In the genomic region with DNA sequence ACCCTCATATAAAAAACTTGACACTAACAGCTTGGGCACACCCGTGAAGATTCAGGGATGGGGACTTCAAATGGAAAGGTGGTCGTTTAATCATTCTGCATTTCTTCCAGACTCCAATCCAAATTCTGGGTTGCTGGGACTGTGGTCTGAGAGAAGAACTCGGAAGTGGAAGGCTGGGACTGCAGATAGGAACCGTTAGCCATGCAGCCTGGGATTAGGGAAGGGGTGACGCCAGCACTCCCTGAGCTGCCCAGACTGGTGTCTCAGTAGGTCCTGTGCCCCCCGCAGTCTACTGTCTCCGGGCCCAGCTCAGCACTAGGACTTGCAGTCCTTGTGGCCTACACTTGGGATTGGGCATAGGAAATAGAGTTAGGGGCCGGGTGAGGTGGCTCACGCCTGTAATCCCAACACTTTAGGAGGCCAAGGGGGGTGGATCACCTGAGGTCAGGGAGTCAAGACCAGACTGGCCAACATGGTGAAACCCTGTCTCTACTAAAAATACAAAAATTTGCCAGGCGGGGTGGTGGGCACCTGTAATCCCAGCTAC, we compare ENCODE assay signal across 9 cellular contexts. TPM values are rescaled to one million over a fixed set of nuclear protein-coding genes. Genes with fewer than 3 reads are reported as not detected.
DNase-seq lines count a peak whose midpoint lies in the region; ATAC-seq and TF ChIP-seq lines count a peak whose summit lies in the region.
"Had no signal": no experiment of that assay in that cellular context is flagged by ENCODE, and none has a peak within 500 bp of the region (broad histone marks: within the 10 kb centered on the region; RNA-seq: fewer than 3 reads in every experiment).

No MANE protein-coding gene starts in this region.

- H3K4me1 ChIP-seq in H9 (ENCODE audit: insufficient read depth, low read length) (peaks cover 16% of the 10 kb centered on the region), right cardiac atrium (ENCODE audit: control insufficient read depth, insufficient read depth, low read length) (peaks cover 9% of the 10 kb centered on the region), spleen (peaks cover 50 to 84% (median 75%) of the 10 kb centered on the region in 6 donors)

- no peak overlapping the region; the same call in 1 of the 2 replicates for H3K14ac ChIP-seq in H9 (ENCODE audit: insufficient read depth, low read length)

- POLR2A ChIA-PET in activated CD4-positive, alpha-beta memory T cell treated with anti-CD3 and anti-CD28 coated beads for 36 hours (lab: Charles Lee): interaction anchor here (0.7 to 3.4 kb wide), 6 partner anchors 76 to 99 kb away, joined by 3 to 15 read pairs (median 8); partner anchors contain the start of genes HSPA1A, HSPA1B and HSPA1L

- no peaks in the 10 kb centered on the region for H3K79me1 ChIP-seq in H9 (ENCODE audit: insufficient read depth, low read depth, low read length, poor library complexity, severe bottlenecking)

- H3K9me3 Mint-ChIP-seq in H9: no peaks in the 10 kb centered on the region
- no peaks in the 10 kb centered on the region for H3K9me3 Mint-ChIP-seq in activated CD4-positive, alpha-beta memory T cell treated with anti-CD3 and anti-CD28 coated beads for 36 hours

- no peak overlapping the region for H2BK20ac ChIP-seq in H9 (ENCODE audit: low read depth, low read length, poor library complexity, severe bottlenecking)

- peaks cover 6% of the 10 kb centered on the region; the same call in 1 of the 2 replicates for H3K79me2 ChIP-seq in H9 (ENCODE audit: insufficient read depth, low read length)

- no peak overlapping the region for H2BK12ac ChIP-seq in H9 (ENCODE audit: insufficient read length, low read depth, low read length)

- ATAC-seq in right cardiac atrium (no peak), GM21825 (IDR thresholded peaks at IDR 0.05; ENCODE audit: unreplicated experiment) (no peak)

- H4K8ac ChIP-seq in H9 (replicated peaks; ENCODE audit: insufficient read length, low read depth, low read length): no peak overlapping the region

- H3K27ac Mint-ChIP-seq in H9: peak overlapping the region; percentile 81 to 97 (median 89); a peak in 6 of 7 replicates
- peak overlapping the region; percentile 88 for H3K27ac Mint-ChIP-seq in activated CD4-positive, alpha-beta memory T cell treated with anti-CD3 and anti-CD28 coated beads for 36 hours

- peak overlapping the region; percentile 91 to 98 for H3K4me3 Mint-ChIP-seq in H9
- H3K4me3 Mint-ChIP-seq in activated CD4-positive, alpha-beta memory T cell treated with anti-CD3 and anti-CD28 coated beads for 36 hours: peak overlapping the region; percentile 98

- TF ChIP-seq POLR2A in spleen (IDR thresholded peaks at IDR 0.05): no peak

- H3K27me3 Mint-ChIP-seq in H9 (ENCODE audit: low read depth): no peaks in the 10 kb centered on the region
- H3K27me3 Mint-ChIP-seq in activated CD4-positive, alpha-beta memory T cell treated with anti-CD3 and anti-CD28 coated beads for 36 hours: no peaks in the 10 kb centered on the region

- no peak overlapping the region for H3K18ac ChIP-seq in H9 (ENCODE audit: insufficient read length, low read depth, low read length)

- H3K27me3 ChIP-seq in H9 (ENCODE audit: insufficient read depth, low read length) (no peaks in the 10 kb centered on the region), right cardiac atrium (ENCODE audit: control insufficient read depth, insufficient read depth) (no peaks in the 10 kb centered on the region), spleen (replicated peaks in 1 of 7) (no peaks in the 10 kb centered on the region)

- H3K4ac ChIP-seq in H9 (ENCODE audit: low read depth, low read length): no peak overlapping the region

- H3K23ac ChIP-seq in H9 (ENCODE audit: insufficient read length, low read depth, low read length): no peak overlapping the region

- intact Hi-C loops in activated CD4-positive, alpha-beta memory T cell treated with anti-CD3 and anti-CD28 coated beads for 36 hours (cut with micrococcal nuclease): loop anchor here (5.0 to 10.0 kb wide), 4 partner anchors 190 to 1172 kb away; partner anchors contain the start of genes ATP6V1G2, DXO, NFKBIL1 and PSMB8
- intact Hi-C loops in right cardiac atrium (cut with DNase I): loop anchor here in 2 of 4 donors (5.0 to 10.0 kb wide), 2 partner anchors 35 to 98 kb away; no protein-coding TSS in a partner anchor
- intact Hi-C loops in spleen (cut with DNase I; ENCODE audit: low total_unique reads): loop anchor here (10.0 kb wide), 2 partner anchors 58 to 88 kb away; partner anchors contain the start of genes HSPA1B and VARS1

- H3K9me3 ChIP-seq in H9 (ENCODE audit: control insufficient read depth, low read depth, low read length): no peaks in the 10 kb centered on the region
- H3K9me3 ChIP-seq in right cardiac atrium (ENCODE audit: control insufficient read depth, low read length): no peaks in the 10 kb centered on the region
- H3K9me3 ChIP-seq in spleen: no peaks in the 10 kb centered on the region

- H4K5ac ChIP-seq in H9 (ENCODE audit: insufficient read length, low read depth, low read length): no peak overlapping the region

- H4K91ac ChIP-seq in H9 (ENCODE audit: insufficient read length, low read depth, low read length): no peak overlapping the region

- peaks cover 32% of the 10 kb centered on the region for H3K23me2 ChIP-seq in H9 (ENCODE audit: insufficient read length, low read depth, low read length, poor library complexity, severe bottlenecking)

- no peak overlapping the region for H3K9ac ChIP-seq in H9 (ENCODE audit: extremely low read depth, insufficient read length, low read length)

- WGBS in H9 (ENCODE audit: extremely low coverage, insufficient read length, low lambda C conversion rate): no CpG with 5 or more reads among the region's 10 CpGs
- WGBS in right cardiac atrium: 37% methylated on average over 10 of the region's 10 CpGs
- 7 to 35% (median 15%) methylated on average over 10 of the region's 10 CpGs for WGBS in spleen, 5 donors

- no peak for TF ChIP-seq CTCF in H9 (conservative IDR thresholded peaks at IDR 0.05)
- no peak for TF ChIP-seq CTCF in spleen (IDR thresholded peaks at IDR 0.05 in 8 of 11, conservative IDR thresholded peaks at IDR 0.05 in 3 of 11)

- no peak overlapping the region for H3K56ac ChIP-seq in H9 (ENCODE audit: insufficient read length, low read depth, low read length)

- no peaks in the 10 kb centered on the region for H4K20me1 ChIP-seq in H9 (ENCODE audit: control insufficient read depth, insufficient read depth, insufficient read length)

- H3K4me3 ChIP-seq in right cardiac atrium (ENCODE audit: low read length) (peak overlapping the region; percentile 86), spleen (peak overlapping the region; percentile 80 to 95 (median 88))

- no peak overlapping the region for H2AK5ac ChIP-seq in H9 (ENCODE audit: insufficient read length, low read length)

- peak overlapping the region; percentile 87 for H3K4me2 ChIP-seq in H9 (ENCODE audit: insufficient read depth, insufficient read length, low read length)

- DNase-seq in H9 (peak; percentile 41), right cardiac atrium (peak in 2 of 3 donors; percentile 58 to 62), spleen (peak; percentile 82), LoVo (ENCODE audit: low spot score) (no peak), NCI-H187 (lab: John Stamatoyannopoulos, UW) (no peak)
- no peak for DNase-seq in activated CD4-positive, alpha-beta memory T cell treated with anti-CD3 and anti-CD28 coated beads for 36 hours
- DNase-seq in stimulated activated CD4-positive, alpha-beta T cell treated with anti-CD3 and anti-CD28 coated beads, Interleukin-4, amount 100 ng/mL, for 1 hour: no peak

- CTCF ChIA-PET in activated CD4-positive, alpha-beta memory T cell treated with anti-CD3 and anti-CD28 coated beads for 36 hours (lab: Charles Lee): interaction anchor here (1.1 to 8.1 kb wide), 8 partner anchors 34 to 94 kb away, joined by 3 to 67 read pairs (median 7); no protein-coding TSS in a partner anchor

- no peak overlapping the region for H2AFZ ChIP-seq in H9 (ENCODE audit: low read length)

- H3T11ph ChIP-seq in H9 (ENCODE audit: low read length): no peak overlapping the region

- peaks cover under 1 to 31% (median 23%) of the 10 kb centered on the region in 6 donors for H3K36me3 ChIP-seq in spleen

- no peak overlapping the region for H2BK15ac ChIP-seq in H9 (ENCODE audit: low read depth, low read length)

- no peak overlapping the region for H3K27ac ChIP-seq in H9 (ENCODE audit: insufficient read length, low read depth, low read length)
- H3K27ac ChIP-seq in right cardiac atrium (ENCODE audit: low read length): peak overlapping the region; percentile 49
- H3K27ac ChIP-seq in spleen: peak overlapping the region; percentile 82 to 99 (median 96)

- peaks cover 35 to 37% (median 35%) of the 10 kb centered on the region in 3 experiments for H3K36me3 Mint-ChIP-seq in H9 (ENCODE audit: insufficient read depth in 1 of 3, low read depth in 3 of 3)
- H3K36me3 Mint-ChIP-seq in activated CD4-positive, alpha-beta memory T cell treated with anti-CD3 and anti-CD28 coated beads for 36 hours: peaks cover 55% of the 10 kb centered on the region

- peaks cover 44 to 54% of the 10 kb centered on the region in 2 experiments for H3K4me1 Mint-ChIP-seq in H9
- peaks cover 66% of the 10 kb centered on the region for H3K4me1 Mint-ChIP-seq in activated CD4-positive, alpha-beta memory T cell treated with anti-CD3 and anti-CD28 coated beads for 36 hours (ENCODE audit: low read depth)

- no peak overlapping the region for H2BK120ac ChIP-seq in H9 (ENCODE audit: low read depth, low read length, poor library complexity, severe bottlenecking)

- H2BK5ac ChIP-seq in H9 (ENCODE audit: insufficient read length, low read length): no peak overlapping the region

RNA-seq across cellular contexts. Expression of gene CLIC1, which starts 0.5 kb away (rescaled TPM):
- 265 and 266 TPM in 2 replicates for total RNA-seq in H9 (2021)
- total RNA-seq in activated CD4-positive, alpha-beta memory T cell treated with anti-CD3 and anti-CD28 coated beads for 36 hours: 100 to 1,000 TPM; 430 to 442 TPM
- 100 to 1,000 TPM in 3 of 4 donors, 10 to 100 TPM in 1; 99.4 to 153 (median 116) TPM for total RNA-seq in right cardiac atrium
- 116 TPM for polyA plus RNA-seq in right cardiac atrium
- 100 to 1,000 TPM; 296 to 392 (median 326) TPM for total RNA-seq in spleen
- polyA plus RNA-seq in spleen: 100 to 1,000 TPM; 321 to 447 (median 388) TPM

RNA-seq across cellular contexts. Expression of gene MSH5, which starts 3.0 kb away (rescaled TPM):
- total RNA-seq in H9 (2021) (21.5 and 22.4 TPM in 2 replicates), right cardiac atrium (1 to 10 TPM; 2.6 to 3.2 (median 3.0) TPM), spleen (10 to 100 TPM; 20.2 to 35.2 (median 27.6) TPM)
- 10 to 100 TPM; 80.9 to 83.8 TPM for total RNA-seq in activated CD4-positive, alpha-beta memory T cell treated with anti-CD3 and anti-CD28 coated beads for 36 hours
- polyA plus RNA-seq in right cardiac atrium (1.8 TPM), spleen (10 to 100 TPM; 11.2 to 26.7 (median 23.1) TPM)

RNA-seq across cellular contexts. Expression of gene DDAH2, which starts 7.7 kb away (rescaled TPM):
- total RNA-seq in H9 (2021) (70.5 and 73.2 TPM in 2 replicates), right cardiac atrium (10 to 100 TPM; 42.4 to 55.6 (median 49.3) TPM), spleen (100 to 1,000 TPM in 1 of 7 donors, 10 to 100 TPM in 6; 63.0 to 116 (median 72.3) TPM)
- total RNA-seq in activated CD4-positive, alpha-beta memory T cell treated with anti-CD3 and anti-CD28 coated beads for 36 hours: 1 to 10 TPM; 6.2 to 6.6 TPM
- polyA plus RNA-seq in right cardiac atrium (57.4 TPM), spleen (10 to 100 TPM; 67.1 to 84.7 (median 81.0) TPM)

RNA-seq across cellular contexts. Expression of gene MPIG6B, which starts 13.7 kb away (rescaled TPM):
- not detected in 2 replicates for total RNA-seq in H9 (2021)
- total RNA-seq in activated CD4-positive, alpha-beta memory T cell treated with anti-CD3 and anti-CD28 coated beads for 36 hours: not detected
- total RNA-seq in right cardiac atrium: under 1 TPM in 3 of 4 donors, not detected in 1; 0.31 to 0.37 (median 0.35) TPM
- polyA plus RNA-seq in right cardiac atrium: 0.20 TPM
- 10 to 100 TPM in 4 of 7 donors, 1 to 10 TPM in 3; 7.9 to 15.1 (median 10.6) TPM for total RNA-seq in spleen
- polyA plus RNA-seq in spleen: under 1 TPM; 0.46 to 0.61 (median 0.48) TPM
- total RNA-seq: pulmonary artery endothelial cell had no signal

RNA-seq across cellular contexts. Expression of gene LY6G6C, which starts 15.3 kb away (rescaled TPM):
- total RNA-seq in H9 (2021): 0.24 TPM in 1 of 2 replicates, not detected in the other
- not detected for total RNA-seq in activated CD4-positive, alpha-beta memory T cell treated with anti-CD3 and anti-CD28 coated beads for 36 hours
- total RNA-seq in right cardiac atrium: not detected
- polyA plus RNA-seq in right cardiac atrium: 0.18 TPM
- under 1 TPM in 2 of 7 donors, not detected in 5; 0.49 to 0.77 TPM for total RNA-seq in spleen
- not detected for polyA plus RNA-seq in spleen
- total RNA-seq: pulmonary artery endothelial cell had no signal

Comparison
In these comparisons a context has a peak if more than half of its experiments do, and no peak if none do; other contexts are left out.
1. DNase-seq: peak in H9 (single experiment), right cardiac atrium (2 of 3) and spleen (single experiment); none in activated CD4-positive, alpha-beta memory T cell treated with anti-CD3 and anti-CD28 coated beads for 36 hours (single experiment), LoVo (single experiment), NCI-H187 (0 of 2) and stimulated activated CD4-positive, alpha-beta T cell treated with anti-CD3 and anti-CD28 coated beads, Interleukin-4, amount 100 ng/mL, for 1 hour (single experiment).